ENCODE assay signal across 8 cellular contexts in genomic region chr19:41597600-41598041, GRCh38. TPM values are rescaled to one million over a fixed set of nuclear protein-coding genes. Genes with fewer than 3 reads are reported as not detected.
DNase-seq lines count a peak whose midpoint lies in the region; ATAC-seq and TF ChIP-seq lines count a peak whose summit lies in the region.

No MANE protein-coding gene starts in this region.

- intact Hi-C loops in lower lobe of right lung (cut with DNase I), result no loop called here

- H3K9me3 ChIP-seq in lower lobe of right lung, result no peaks in the 10 kb centered on the region

- ATAC-seq in lower lobe of right lung, result peak; percentile 83 to 89
- no peak for ATAC-seq in HG02571 (IDR thresholded peaks at IDR 0.05; ENCODE audit: unreplicated experiment)

- H3K4me1 ChIP-seq in lower lobe of right lung, result peaks cover 5% of the 10 kb centered on the region

- H3K27ac ChIP-seq in lower lobe of right lung, result no peak overlapping the region

- peaks cover 17% of the 10 kb centered on the region for H3K27me3 ChIP-seq in lower lobe of right lung (ENCODE audit: low read depth)

- peak; percentile 91 for TF ChIP-seq CTCF in lower lobe of right lung (IDR thresholded peaks at IDR 0.05)

- H3K36me3 ChIP-seq in lower lobe of right lung, result no peaks in the 10 kb centered on the region

- POLR2A ChIA-PET in HEK293T (lab: Yijun Ruan, JAX), result no interaction called here

- DNase-seq in COLO829 (ENCODE audit: low spot score), result peak; percentile 82
- DNase-seq in HEK293T (ENCODE audit: extremely low spot score), result peak; percentile 78
- peak; percentile 83 for DNase-seq in NCI-H748 treated with DMSO at 0.1 percent for 48 hours (lab: John Stamatoyannopoulos, UW)
- peak; percentile 70 for DNase-seq in activated CD4-positive, alpha-beta T cell treated with anti-CD3 and anti-CD28 coated beads, Interleukin-2, amount 50 U/mL, for 1 hour
- DNase-seq in dermis blood vessel endothelial cell, result peak; percentile 84
- peak; percentile 71 for DNase-seq in lower lobe of right lung
- peak; percentile 59 for DNase-seq in stimulated activated CD8-positive, alpha-beta memory T cell treated with anti-CD3 and anti-CD28 coated beads, Interleukin-15, amount 100 ng/mL, for 1 hour (ENCODE audit: low read depth)

- CTCF ChIA-PET in HEK293T (lab: Yijun Ruan, JAX), result no interaction called here

- no peak overlapping the region for H3K4me3 ChIP-seq in lower lobe of right lung

TF ChIP-seq in HEK293T, 16 proteins besides CTCF, POLR2A, EP300 and RAD21:
- TF ChIP-seq SP1 (IDR thresholded peaks at IDR 0.05) (no peak), FOXK2 (IDR thresholded peaks at IDR 0.05) (no peak), ELF4 (IDR thresholded peaks at IDR 0.05) (no peak), BHLHE40 (IDR thresholded peaks at IDR 0.05; ENCODE audit: borderline replicate concordance) (no peak), CTBP1 (IDR thresholded peaks at IDR 0.05; ENCODE audit: borderline replicate concordance) (no peak), SUZ12 (IDR thresholded peaks at IDR 0.05) (no peak), TARDBP (IDR thresholded peaks at IDR 0.05) (no peak), ZNF384 (IDR thresholded peaks at IDR 0.05) (no peak), L3MBTL2 (conservative IDR thresholded peaks at IDR 0.05) (no peak), PKNOX1 (IDR thresholded peaks at IDR 0.05) (no peak), FOXA1 (IDR thresholded peaks at IDR 0.05) (no peak), HDGF (IDR thresholded peaks at IDR 0.05; ENCODE audit: borderline replicate concordance) (no peak), FOXM1 (IDR thresholded peaks at IDR 0.05; ENCODE audit: borderline replicate concordance) (no peak), ARNT (IDR thresholded peaks at IDR 0.05) (no peak), LEF1 (IDR thresholded peaks at IDR 0.05; ENCODE audit: borderline replicate concordance) (no peak), NFRKB (IDR thresholded peaks at IDR 0.05) (no peak)

RNA-seq across cellular contexts. Expression of gene CEACAM21, which starts 21.7 kb away (rescaled TPM):
- total RNA-seq in dermis blood vessel endothelial cell (3.2 and 9.4 TPM in 2 replicates), lower lobe of right lung (28.8 TPM)

RNA-seq across cellular contexts. Expression of gene CEACAM4, which starts 29.3 kb away (rescaled TPM):
- total RNA-seq in dermis blood vessel endothelial cell, result not detected in 2 replicates
- total RNA-seq in lower lobe of right lung, result 5.6 TPM
